Comparison of ENCODE assay signal across 1 cellular context in the genomic region with DNA sequence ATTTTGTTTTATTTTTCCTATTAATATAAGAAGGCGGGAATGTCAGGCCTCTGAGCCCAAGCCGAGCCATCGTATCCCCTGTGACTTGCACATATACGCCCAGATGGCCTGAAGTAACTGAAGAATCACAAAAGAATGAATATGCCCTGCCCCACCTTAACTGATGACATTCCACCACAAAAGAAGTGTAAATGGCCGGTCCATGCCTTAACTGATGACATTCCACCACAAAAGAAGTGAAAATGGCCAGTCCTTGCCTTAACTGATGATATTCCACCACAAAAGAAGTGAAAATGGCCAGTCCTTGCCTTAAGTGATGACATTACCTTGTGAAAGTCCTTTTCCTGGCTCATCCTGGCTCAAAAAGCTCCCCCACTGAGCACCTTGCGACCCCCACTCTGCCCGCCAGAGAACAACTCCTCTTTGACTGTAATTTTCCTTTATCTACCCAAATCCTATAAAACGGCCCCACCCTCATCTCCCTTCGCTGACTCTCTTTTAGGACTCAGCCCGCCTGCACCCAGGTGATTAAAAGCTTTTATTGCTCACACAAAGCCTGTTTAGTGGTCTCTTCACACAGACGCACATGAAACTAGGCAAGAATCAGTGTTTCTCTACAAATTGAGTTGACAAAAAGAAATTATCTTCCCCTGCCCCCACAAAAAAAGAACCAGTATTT.
A peak's percentile ranks its signal among the peaks of the same experiment; 100 is the strongest.
TF ChIP-seq lines count a peak whose summit lies in the region.

No MANE protein-coding gene starts in this region.

TF ChIP-seq in WTC11, 78 proteins besides CTCF, POLR2A, EP300 and RAD21 (continued from another document):
- TF ChIP-seq, protein P1, sequence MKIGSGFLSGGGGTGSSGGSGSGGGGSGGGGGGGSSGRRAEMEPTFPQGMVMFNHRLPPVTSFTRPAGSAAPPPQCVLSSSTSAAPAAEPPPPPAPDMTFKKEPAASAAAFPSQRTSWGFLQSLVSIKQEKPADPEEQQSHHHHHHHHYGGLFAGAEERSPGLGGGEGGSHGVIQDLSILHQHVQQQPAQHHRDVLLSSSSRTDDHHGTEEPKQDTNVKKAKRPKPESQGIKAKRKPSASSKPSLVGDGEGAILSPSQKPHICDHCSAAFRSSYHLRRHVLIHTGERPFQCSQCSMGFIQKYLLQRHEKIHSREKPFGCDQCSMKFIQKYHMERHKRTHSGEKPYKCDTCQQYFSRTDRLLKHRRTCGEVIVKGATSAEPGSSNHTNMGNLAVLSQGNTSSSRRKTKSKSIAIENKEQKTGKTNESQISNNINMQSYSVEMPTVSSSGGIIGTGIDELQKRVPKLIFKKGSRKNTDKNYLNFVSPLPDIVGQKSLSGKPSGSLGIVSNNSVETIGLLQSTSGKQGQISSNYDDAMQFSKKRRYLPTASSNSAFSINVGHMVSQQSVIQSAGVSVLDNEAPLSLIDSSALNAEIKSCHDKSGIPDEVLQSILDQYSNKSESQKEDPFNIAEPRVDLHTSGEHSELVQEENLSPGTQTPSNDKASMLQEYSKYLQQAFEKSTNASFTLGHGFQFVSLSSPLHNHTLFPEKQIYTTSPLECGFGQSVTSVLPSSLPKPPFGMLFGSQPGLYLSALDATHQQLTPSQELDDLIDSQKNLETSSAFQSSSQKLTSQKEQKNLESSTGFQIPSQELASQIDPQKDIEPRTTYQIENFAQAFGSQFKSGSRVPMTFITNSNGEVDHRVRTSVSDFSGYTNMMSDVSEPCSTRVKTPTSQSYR (CRISPR knock-in tag; IDR thresholded peaks at IDR 0.05) = peak; percentile 54; the same call in 1 of the 2 replicates
- TF ChIP-seq FOXK1 (CRISPR knock-in tag; IDR thresholded peaks at IDR 0.05) (0 out of 2 replicates have a peak, but pooled peaks have one; percentile 45), NFE2L1 (CRISPR knock-in tag; IDR thresholded peaks at IDR 0.05) (0 out of 2 replicates have a peak, but pooled peaks have one; percentile 59)
- TF ChIP-seq, protein P2, sequence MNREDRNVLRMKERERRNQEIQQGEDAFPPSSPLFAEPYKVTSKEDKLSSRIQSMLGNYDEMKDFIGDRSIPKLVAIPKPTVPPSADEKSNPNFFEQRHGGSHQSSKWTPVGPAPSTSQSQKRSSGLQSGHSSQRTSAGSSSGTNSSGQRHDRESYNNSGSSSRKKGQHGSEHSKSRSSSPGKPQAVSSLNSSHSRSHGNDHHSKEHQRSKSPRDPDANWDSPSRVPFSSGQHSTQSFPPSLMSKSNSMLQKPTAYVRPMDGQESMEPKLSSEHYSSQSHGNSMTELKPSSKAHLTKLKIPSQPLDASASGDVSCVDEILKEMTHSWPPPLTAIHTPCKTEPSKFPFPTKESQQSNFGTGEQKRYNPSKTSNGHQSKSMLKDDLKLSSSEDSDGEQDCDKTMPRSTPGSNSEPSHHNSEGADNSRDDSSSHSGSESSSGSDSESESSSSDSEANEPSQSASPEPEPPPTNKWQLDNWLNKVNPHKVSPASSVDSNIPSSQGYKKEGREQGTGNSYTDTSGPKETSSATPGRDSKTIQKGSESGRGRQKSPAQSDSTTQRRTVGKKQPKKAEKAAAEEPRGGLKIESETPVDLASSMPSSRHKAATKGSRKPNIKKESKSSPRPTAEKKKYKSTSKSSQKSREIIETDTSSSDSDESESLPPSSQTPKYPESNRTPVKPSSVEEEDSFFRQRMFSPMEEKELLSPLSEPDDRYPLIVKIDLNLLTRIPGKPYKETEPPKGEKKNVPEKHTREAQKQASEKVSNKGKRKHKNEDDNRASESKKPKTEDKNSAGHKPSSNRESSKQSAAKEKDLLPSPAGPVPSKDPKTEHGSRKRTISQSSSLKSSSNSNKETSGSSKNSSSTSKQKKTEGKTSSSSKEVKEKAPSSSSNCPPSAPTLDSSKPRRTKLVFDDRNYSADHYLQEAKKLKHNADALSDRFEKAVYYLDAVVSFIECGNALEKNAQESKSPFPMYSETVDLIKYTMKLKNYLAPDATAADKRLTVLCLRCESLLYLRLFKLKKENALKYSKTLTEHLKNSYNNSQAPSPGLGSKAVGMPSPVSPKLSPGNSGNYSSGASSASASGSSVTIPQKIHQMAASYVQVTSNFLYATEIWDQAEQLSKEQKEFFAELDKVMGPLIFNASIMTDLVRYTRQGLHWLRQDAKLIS (CRISPR knock-in tag; IDR thresholded peaks at IDR 0.05; ENCODE audit: borderline replicate concordance) = peak; percentile 59; the same call in 1 of the 2 replicates
- TF ChIP-seq, protein P3, sequence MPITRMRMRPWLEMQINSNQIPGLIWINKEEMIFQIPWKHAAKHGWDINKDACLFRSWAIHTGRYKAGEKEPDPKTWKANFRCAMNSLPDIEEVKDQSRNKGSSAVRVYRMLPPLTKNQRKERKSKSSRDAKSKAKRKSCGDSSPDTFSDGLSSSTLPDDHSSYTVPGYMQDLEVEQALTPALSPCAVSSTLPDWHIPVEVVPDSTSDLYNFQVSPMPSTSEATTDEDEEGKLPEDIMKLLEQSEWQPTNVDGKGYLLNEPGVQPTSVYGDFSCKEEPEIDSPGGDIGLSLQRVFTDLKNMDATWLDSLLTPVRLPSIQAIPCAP (CRISPR knock-in tag; IDR thresholded peaks at IDR 0.05) = peak; percentile 96
TF ChIP-seq in WTC11: peak in this region for 9; not testable (repeated sequence) for 69.
